Comparison of ENCODE assay signal across 8 cellular contexts in genomic region chr10:34758447-34758996, GRCh38. TPM values are rescaled to one million over a fixed set of nuclear protein-coding genes. Genes with fewer than 3 reads are reported as not detected.
DNase-seq lines count a peak whose midpoint lies in the region; ATAC-seq and TF ChIP-seq lines count a peak whose summit lies in the region.

No MANE protein-coding gene starts in this region.

- H3K4me1 ChIP-seq in ACC112 (ENCODE audit: control insufficient read depth, insufficient read depth, low read length, unreplicated experiment) (peaks cover 35% of the 10 kb centered on the region), gastrocnemius medialis (peaks cover 55 to 70% of the 10 kb centered on the region in 2 donors), tibial artery (peaks cover 0 to 39% (median 22%) of the 10 kb centered on the region in 4 donors)

- no peak overlapping the region for H2AFZ ChIP-seq in ACC112 (ENCODE audit: low read length, unreplicated experiment)

- peak overlapping the region; percentile 89 for H3K27ac Mint-ChIP-seq in MCF 10A (ENCODE audit: low read depth, unreplicated experiment)

- H3K9me3 Mint-ChIP-seq in MCF 10A (ENCODE audit: unreplicated experiment): no peaks in the 10 kb centered on the region

- H3K9me3 ChIP-seq in gastrocnemius medialis: no peaks in the 10 kb centered on the region
- no peaks in the 10 kb centered on the region for H3K9me3 ChIP-seq in tibial artery

- CTCF ChIA-PET in MCF 10A (lab: Yijun Ruan, JAX): interaction anchor here (0.6 to 0.8 kb wide), 2 partner anchors 83 to 93 kb away, joined by 3 to 4 read pairs; no protein-coding TSS in a partner anchor

- no TSS peak for BruUV-seq in MCF 10A (replicated peaks; lab: Mats Ljungman, UMichigan)

- H3K79me2 ChIP-seq in ACC112 (ENCODE audit: control insufficient read depth, insufficient read depth, low read length, unreplicated experiment): peaks cover 28% of the 10 kb centered on the region

- H3K36me3 ChIP-seq in ACC112 (ENCODE audit: insufficient read depth, low read length) (no peaks in the 10 kb centered on the region), gastrocnemius medialis (no peaks in the 10 kb centered on the region), tibial artery (no peaks in the 10 kb centered on the region)

- H3K4me1 Mint-ChIP-seq in MCF 10A (ENCODE audit: insufficient read depth, unreplicated experiment): peaks cover 36% of the 10 kb centered on the region

- POLR2A ChIA-PET in MCF 10A (lab: Yijun Ruan, JAX): interaction anchor here (0.7 to 2.1 kb wide), 5 partner anchors 12 to 182 kb away, joined by 3 to 9 read pairs (median 4); no protein-coding TSS in a partner anchor

- TF ChIP-seq CTCF in MCF 10A (IDR thresholded peaks at IDR 0.05; ENCODE audit: unreplicated experiment): no peak
- no peak for TF ChIP-seq CTCF in gastrocnemius medialis (IDR thresholded peaks at IDR 0.05 in 4 of 5, conservative IDR thresholded peaks at IDR 0.05 in 1 of 5)
- TF ChIP-seq CTCF in tibial artery (IDR thresholded peaks at IDR 0.05): no peak

- no peak for TF ChIP-seq POLR2A in gastrocnemius medialis (IDR thresholded peaks at IDR 0.05)

- H3K4me3 Mint-ChIP-seq in MCF 10A (ENCODE audit: unreplicated experiment): no peak overlapping the region

- H3K27ac ChIP-seq in ACC112 (ENCODE audit: low read depth, low read length): peak overlapping the region; percentile 71
- peak overlapping the region in 1 of 4 donors; percentile 48 for H3K27ac ChIP-seq in gastrocnemius medialis
- no peak overlapping the region for H3K27ac ChIP-seq in tibial artery

- H3K27me3 ChIP-seq in ACC112 (ENCODE audit: insufficient read depth, low read length) (no peaks in the 10 kb centered on the region), gastrocnemius medialis (no peaks in the 10 kb centered on the region), tibial artery (no peaks in the 10 kb centered on the region)

- DNase-seq in HS-5 (ENCODE audit: low read depth) (peak; percentile 68), MCF 10A (ENCODE audit: unreplicated experiment) (peak; percentile 79), gastrocnemius medialis (no peak), tibial artery (no peak)
- no peak for DNase-seq in stimulated activated CD4-positive, alpha-beta T cell treated with anti-CD3 and anti-CD28 coated beads, Interleukin-15, amount 100 ng/mL, for 24 hours

- no peaks in the 10 kb centered on the region for H3K27me3 Mint-ChIP-seq in MCF 10A (ENCODE audit: insufficient read depth, unreplicated experiment)

- H3K36me3 Mint-ChIP-seq in MCF 10A (ENCODE audit: insufficient read depth, unreplicated experiment): peaks cover 11% of the 10 kb centered on the region

- peak; percentile 73 for ATAC-seq in GM19452 (IDR thresholded peaks at IDR 0.05; ENCODE audit: unreplicated experiment)
- ATAC-seq in gastrocnemius medialis: peak; percentile 13 to 45
- no peak for ATAC-seq in GM18858 (IDR thresholded peaks at IDR 0.05; ENCODE audit: unreplicated experiment)

- intact Hi-C loops in MCF 10A (cut with micrococcal nuclease): no loop called here
- intact Hi-C loops in gastrocnemius medialis (cut with DNase I; ENCODE audit: low total_unique reads): no loop called here
- intact Hi-C loops in tibial artery (cut with DNase I; ENCODE audit: low total_unique reads): no loop called here

- in situ Hi-C loops in gastrocnemius medialis (cut with MboI; ENCODE audit: low sequenced_read_pairs in 4 of 4): no loop called here

- peak overlapping the region; percentile 22; the same call in 1 of the 2 replicates for H3K4me3 ChIP-seq in ACC112 (ENCODE audit: low read depth, low read length)
- no peak overlapping the region for H3K4me3 ChIP-seq in gastrocnemius medialis
- no peak overlapping the region for H3K4me3 ChIP-seq in tibial artery

RNA-seq across cellular contexts. Expression of gene PARD3, which starts 56.6 kb away (rescaled TPM):
- total RNA-seq in MCF 10A (2022): 49.6 and 70.0 TPM in 2 replicates
- 10 to 100 TPM; 64.6 to 75.8 (median 68.3) TPM for total RNA-seq in gastrocnemius medialis

Comparison
In these comparisons a context has a peak if more than half of its experiments do, and no peak if none do; other contexts are left out.
1. DNase-seq: peak in HS-5 (single experiment) and MCF 10A (single experiment); none in gastrocnemius medialis (0 of 2), tibial artery (0 of 2) and stimulated activated CD4-positive, alpha-beta T cell treated with anti-CD3 and anti-CD28 coated beads, Interleukin-15, amount 100 ng/mL, for 24 hours (single experiment).